Comparison of ENCODE assay signal across 2 cellular contexts in genomic region chr11:6505577-6506240, GRCh38.
TF ChIP-seq lines count a peak whose summit lies in the region.

No MANE protein-coding gene starts in this region.

TF ChIP-seq in A549, 52 proteins besides CTCF, POLR2A, EP300 and RAD21 (continued from another document):
- TF ChIP-seq HMGXB4 (CRISPR knock-in tag; IDR thresholded peaks at IDR 0.05; ENCODE audit: borderline replicate concordance) = no peak
- TF ChIP-seq ZSCAN20 (CRISPR knock-in tag; IDR thresholded peaks at IDR 0.05) = no peak
- TF ChIP-seq KDM1A (IDR thresholded peaks at IDR 0.05; ENCODE audit: low read depth) = no peak
- no peak for TF ChIP-seq KDM5A (IDR thresholded peaks at IDR 0.05)
- no peak for TF ChIP-seq ESRRA (IDR thresholded peaks at IDR 0.05; ENCODE audit: borderline replicate concordance, low read length)
- TF ChIP-seq, protein P1, sequence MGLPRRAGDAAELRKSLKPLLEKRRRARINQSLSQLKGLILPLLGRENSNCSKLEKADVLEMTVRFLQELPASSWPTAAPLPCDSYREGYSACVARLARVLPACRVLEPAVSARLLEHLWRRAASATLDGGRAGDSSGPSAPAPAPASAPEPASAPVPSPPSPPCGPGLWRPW (IDR thresholded peaks at IDR 0.05) = no peak

TF ChIP-seq in SK-N-SH, 30 proteins besides CTCF, POLR2A, EP300 and RAD21 (continued from another document):
- TF ChIP-seq, protein P2, sequence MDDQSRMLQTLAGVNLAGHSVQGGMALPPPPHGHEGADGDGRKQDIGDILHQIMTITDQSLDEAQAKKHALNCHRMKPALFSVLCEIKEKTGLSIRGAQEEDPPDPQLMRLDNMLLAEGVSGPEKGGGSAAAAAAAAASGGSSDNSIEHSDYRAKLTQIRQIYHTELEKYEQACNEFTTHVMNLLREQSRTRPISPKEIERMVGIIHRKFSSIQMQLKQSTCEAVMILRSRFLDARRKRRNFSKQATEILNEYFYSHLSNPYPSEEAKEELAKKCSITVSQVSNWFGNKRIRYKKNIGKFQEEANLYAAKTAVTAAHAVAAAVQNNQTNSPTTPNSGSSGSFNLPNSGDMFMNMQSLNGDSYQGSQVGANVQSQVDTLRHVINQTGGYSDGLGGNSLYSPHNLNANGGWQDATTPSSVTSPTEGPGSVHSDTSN (IDR thresholded peaks at IDR 0.05) = peak; percentile 42; the same call in 1 of the 2 replicates
- TF ChIP-seq, protein P3, sequence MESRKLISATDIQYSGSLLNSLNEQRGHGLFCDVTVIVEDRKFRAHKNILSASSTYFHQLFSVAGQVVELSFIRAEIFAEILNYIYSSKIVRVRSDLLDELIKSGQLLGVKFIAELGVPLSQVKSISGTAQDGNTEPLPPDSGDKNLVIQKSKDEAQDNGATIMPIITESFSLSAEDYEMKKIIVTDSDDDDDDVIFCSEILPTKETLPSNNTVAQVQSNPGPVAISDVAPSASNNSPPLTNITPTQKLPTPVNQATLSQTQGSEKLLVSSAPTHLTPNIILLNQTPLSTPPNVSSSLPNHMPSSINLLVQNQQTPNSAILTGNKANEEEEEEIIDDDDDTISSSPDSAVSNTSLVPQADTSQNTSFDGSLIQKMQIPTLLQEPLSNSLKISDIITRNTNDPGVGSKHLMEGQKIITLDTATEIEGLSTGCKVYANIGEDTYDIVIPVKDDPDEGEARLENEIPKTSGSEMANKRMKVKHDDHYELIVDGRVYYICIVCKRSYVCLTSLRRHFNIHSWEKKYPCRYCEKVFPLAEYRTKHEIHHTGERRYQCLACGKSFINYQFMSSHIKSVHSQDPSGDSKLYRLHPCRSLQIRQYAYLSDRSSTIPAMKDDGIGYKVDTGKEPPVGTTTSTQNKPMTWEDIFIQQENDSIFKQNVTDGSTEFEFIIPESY (IDR thresholded peaks at IDR 0.05; ENCODE audit: borderline replicate concordance, low read depth) = no peak
- TF ChIP-seq, protein P4, sequence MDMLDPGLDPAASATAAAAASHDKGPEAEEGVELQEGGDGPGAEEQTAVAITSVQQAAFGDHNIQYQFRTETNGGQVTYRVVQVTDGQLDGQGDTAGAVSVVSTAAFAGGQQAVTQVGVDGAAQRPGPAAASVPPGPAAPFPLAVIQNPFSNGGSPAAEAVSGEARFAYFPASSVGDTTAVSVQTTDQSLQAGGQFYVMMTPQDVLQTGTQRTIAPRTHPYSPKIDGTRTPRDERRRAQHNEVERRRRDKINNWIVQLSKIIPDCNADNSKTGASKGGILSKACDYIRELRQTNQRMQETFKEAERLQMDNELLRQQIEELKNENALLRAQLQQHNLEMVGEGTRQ (IDR thresholded peaks at IDR 0.05; ENCODE audit: borderline replicate concordance, low read depth, low read length) = no peak
- TF ChIP-seq SMC3 (IDR thresholded peaks at IDR 0.05; ENCODE audit: low read depth, low read length) (peak; percentile 49), ELF1 (IDR thresholded peaks at IDR 0.05) (no peak), EZH2phosphoT487 (IDR thresholded peaks at IDR 0.05; ENCODE audit: borderline replicate concordance, low read depth) (no peak), RFX5 (IDR thresholded peaks at IDR 0.05; ENCODE audit: low read length) (no peak), RCOR1 (IDR thresholded peaks at IDR 0.05; ENCODE audit: low read length) (no peak), CHD2 (IDR thresholded peaks at IDR 0.05; ENCODE audit: low read length, partially characterized antibody) (no peak), TAF1 (IDR thresholded peaks at IDR 0.05; ENCODE audit: borderline replicate concordance, low read depth, low read length) (no peak), RXRA (IDR thresholded peaks at IDR 0.05; ENCODE audit: borderline replicate concordance, low read depth) (no peak)
